Comparison of ENCODE assay signal across 12 cellular contexts in genomic region chr1:96234299-96234698, GRCh38.
DNase-seq lines count a peak whose midpoint lies in the region; ATAC-seq and TF ChIP-seq lines count a peak whose summit lies in the region.
"Had no signal": no experiment of that assay in that cellular context is flagged by ENCODE, and none has a peak within 500 bp of the region (broad histone marks: within the 10 kb centered on the region; RNA-seq: fewer than 3 reads in every experiment).

No MANE protein-coding gene starts in this region.

- TF ChIP-seq POLR2A in gastroesophageal sphincter (IDR thresholded peaks at IDR 0.05): no peak

- TF ChIP-seq EP300 in gastroesophageal sphincter (IDR thresholded peaks at IDR 0.05): no peak

- H3K36me3 ChIP-seq in gastroesophageal sphincter: no peaks in the 10 kb centered on the region

- ATAC-seq in gastroesophageal sphincter (no peak), GM21390 (IDR thresholded peaks at IDR 0.05; ENCODE audit: unreplicated experiment) (no peak), HG02610 (IDR thresholded peaks at IDR 0.05; ENCODE audit: unreplicated experiment) (no peak), HG02759 (IDR thresholded peaks at IDR 0.05; ENCODE audit: unreplicated experiment) (no peak)
- ATAC-seq: GM12878; naive thymus-derived CD8-positive, alpha-beta T cell had no signal

- H3K9me3 ChIP-seq in gastroesophageal sphincter: no peaks in the 10 kb centered on the region

- peak; percentile 44 for DNase-seq in DMS 273 (lab: John Stamatoyannopoulos, UW; ENCODE audit: unreplicated experiment)
- no peak for DNase-seq in DMS 273 treated with DMSO at 0.1 percent for 48 hours (lab: John Stamatoyannopoulos, UW)
- peak; percentile 77 for DNase-seq in OCI-M1 (lab: John Stamatoyannopoulos, UW)
- no peak for DNase-seq in type B pancreatic cell (ENCODE audit: extremely low spot score, unreplicated experiment)
- DNase-seq: naive thymus-derived CD8-positive, alpha-beta T cell had no signal

- H3K4me1 Mint-ChIP-seq in type B pancreatic cell (ENCODE audit: unreplicated experiment): peaks cover 12% of the 10 kb centered on the region
- H3K4me1 Mint-ChIP-seq: naive thymus-derived CD8-positive, alpha-beta T cell had no signal

- H3K27me3 Mint-ChIP-seq in type B pancreatic cell: no peaks in the 10 kb centered on the region
- H3K27me3 Mint-ChIP-seq: naive thymus-derived CD8-positive, alpha-beta T cell had no signal

- no peaks in the 10 kb centered on the region for H3K27me3 ChIP-seq in gastroesophageal sphincter

- H3K36me3 Mint-ChIP-seq in type B pancreatic cell: no peaks in the 10 kb centered on the region
- H3K36me3 Mint-ChIP-seq: naive thymus-derived CD8-positive, alpha-beta T cell had no signal

- H3K27ac Mint-ChIP-seq in type B pancreatic cell: no peak overlapping the region
- H3K27ac Mint-ChIP-seq: naive thymus-derived CD8-positive, alpha-beta T cell had no signal

- H3K4me1 ChIP-seq in gastroesophageal sphincter: peaks cover 4 to 36% (median 9%) of the 10 kb centered on the region in 3 donors

- H3K4me3 Mint-ChIP-seq in type B pancreatic cell: peak overlapping the region; percentile 14
- H3K4me3 Mint-ChIP-seq: naive thymus-derived CD8-positive, alpha-beta T cell had no signal

- 15 to 23% methylated on average over 5 to 6 of the region's 6 CpGs for WGBS in gastroesophageal sphincter (ENCODE audit: low coverage in 1 of 2), 2 donors

- no peak overlapping the region for H3K4me3 ChIP-seq in gastroesophageal sphincter
- H3K4me3 ChIP-seq: GM12878, PC-9 had no signal

- TF ChIP-seq CTCF in gastroesophageal sphincter (IDR thresholded peaks at IDR 0.05) (no peak), type B pancreatic cell (conservative IDR thresholded peaks at IDR 0.05) (no peak)

- H3K27ac ChIP-seq in gastroesophageal sphincter: peak overlapping the region; percentile 12 to 53 (median 25)
- H3K27ac ChIP-seq: 22Rv1, PC-9 had no signal

- H3K9me3 Mint-ChIP-seq in type B pancreatic cell: no peaks in the 10 kb centered on the region

Comparison
In these comparisons a context has a peak if more than half of its experiments do, and no peak if none do; other contexts are left out.
1. DNase-seq: peak in DMS 273 (single experiment) and OCI-M1 (single experiment); none in DMS 273 treated with DMSO at 0.1 percent for 48 hours (single experiment) and type B pancreatic cell (single experiment).